1 cellular context compared by ENCODE assay signal in genomic region chr19:37931941-37932655, GRCh38.
TF ChIP-seq lines count a peak whose summit lies in the region.

No MANE protein-coding gene starts in this region.

TF ChIP-seq in HepG2, 621 proteins besides CTCF, POLR2A, EP300 and RAD21 (continued from another document and continues in another):
- no peak for TF ChIP-seq USF2 (IDR thresholded peaks at IDR 0.05; ENCODE audit: low read depth, low read length)
- 0 out of 2 replicates have a peak, but pooled peaks have one; percentile 36 for TF ChIP-seq USF2 (CRISPR knock-in tag; IDR thresholded peaks at IDR 0.05; ENCODE audit: borderline replicate concordance)
- no peak for TF ChIP-seq ZNF17 (CRISPR knock-in tag; IDR thresholded peaks at IDR 0.05)
- TF ChIP-seq CEBPG (CRISPR knock-in tag; IDR thresholded peaks at IDR 0.05) = no peak
- TF ChIP-seq CBX5 (CRISPR knock-in tag; IDR thresholded peaks at IDR 0.05; ENCODE audit: borderline replicate concordance) = no peak
- no peak for TF ChIP-seq SNAPC4 (CRISPR knock-in tag; IDR thresholded peaks at IDR 0.05)
- TF ChIP-seq ZBTB4 (CRISPR knock-in tag; IDR thresholded peaks at IDR 0.05; ENCODE audit: borderline replicate concordance) = peak; percentile 84
- TF ChIP-seq ZNF644 (CRISPR knock-in tag; IDR thresholded peaks at IDR 0.05; ENCODE audit: low read depth) = no peak
- TF ChIP-seq TFE3 (CRISPR knock-in tag; IDR thresholded peaks at IDR 0.05) = no peak
- TF ChIP-seq IRF2 (CRISPR knock-in tag; IDR thresholded peaks at IDR 0.05) = no peak
- TF ChIP-seq ZNF460 (CRISPR knock-in tag; IDR thresholded peaks at IDR 0.05; ENCODE audit: borderline replicate concordance) = no peak
- TF ChIP-seq ZNF263 (CRISPR knock-in tag; IDR thresholded peaks at IDR 0.05) = peak; percentile 90
- no peak for TF ChIP-seq ZHX1 (CRISPR knock-in tag; IDR thresholded peaks at IDR 0.05; ENCODE audit: low read depth)
- no peak for TF ChIP-seq ZFP82 (CRISPR knock-in tag; IDR thresholded peaks at IDR 0.05; ENCODE audit: borderline replicate concordance)
- no peak for TF ChIP-seq NFE2 (CRISPR knock-in tag; IDR thresholded peaks at IDR 0.05)
- TF ChIP-seq BCL6 (CRISPR knock-in tag; IDR thresholded peaks at IDR 0.05) = no peak; the same call in 1 of the 2 replicates
- no peak for TF ChIP-seq ETV6 (CRISPR knock-in tag; conservative IDR thresholded peaks at IDR 0.05)
- peak; percentile 77; the same call in 1 of the 2 replicates for TF ChIP-seq ZGPAT (CRISPR knock-in tag; IDR thresholded peaks at IDR 0.05)
- no peak for TF ChIP-seq ZNF142 (CRISPR knock-in tag; IDR thresholded peaks at IDR 0.05)
- TF ChIP-seq ZNF773 (CRISPR knock-in tag; IDR thresholded peaks at IDR 0.05; ENCODE audit: borderline replicate concordance) = no peak
- TF ChIP-seq SP2 (CRISPR knock-in tag; IDR thresholded peaks at IDR 0.05) = no peak
- TF ChIP-seq ZNF280D (CRISPR knock-in tag; IDR thresholded peaks at IDR 0.05) = no peak
- TF ChIP-seq ZNF674 (CRISPR knock-in tag; IDR thresholded peaks at IDR 0.05; ENCODE audit: low read depth) = no peak
- no peak for TF ChIP-seq ZNF678 (CRISPR knock-in tag; IDR thresholded peaks at IDR 0.05)
- TF ChIP-seq YY1 (IDR thresholded peaks at IDR 0.05; ENCODE audit: insufficient read depth, insufficient replicate concordance, low read depth, low read length) = no peak
